In genomic region chr11:68756171-68756766, GRCh38 we compare ENCODE assay signal across 19 cellular contexts.
"Had no signal": no experiment of that assay in that cellular context is flagged by ENCODE, and none has a peak within 500 bp of the region (broad histone marks: within the 10 kb centered on the region; RNA-seq: fewer than 3 reads in every experiment).

No MANE protein-coding gene starts in this region.

- H3K4me3 ChIP-seq: esophagus muscularis mucosa, skin epidermis, thyroid gland had no signal

- H3K27me3 ChIP-seq: esophagus muscularis mucosa, thyroid gland had no signal

- H3K4me3 Mint-ChIP-seq: activated CD4-positive, alpha-beta T cell treated with anti-CD3 and anti-CD28 coated beads, Interleukin-2, amount 10 ng/mL, durations not matched to agents 7 days and 5 days; activated T-cell treated with anti-CD3 and anti-CD28 coated beads, Interleukin-2, amount 50 U/mL, for 72 hours; nephron; stimulated activated naive B cell treated with anti-CD40 and anti-IgM and Interleukin-4, amounts not matched to agents 10 μg/mL and 1 μg/mL and 100 μg/mL, for 72 hours had no signal

- DNase-seq: activated CD4-positive, alpha-beta T cell treated with anti-CD3 and anti-CD28 coated beads, Interleukin-2, amount 10 ng/mL, durations not matched to agents 7 days and 5 days; activated CD4-positive, CD25-positive, alpha-beta regulatory T cell; activated CD8-positive, alpha-beta memory T cell treated with anti-CD3 and anti-CD28 coated beads, Interleukin-2, amount 50 U/mL, for 48 hours; activated gamma-delta T cell; activated T-cell treated with anti-CD3 and anti-CD28 coated beads, Interleukin-2, amount 50 U/mL, for 72 hours; caudate nucleus; glutamatergic neuron; hypothalamus; occipital lobe; stimulated activated CD4-positive, alpha-beta T cell treated with anti-CD3 and anti-CD28 coated beads, Interleukin-15, amount 100 ng/mL, for 24 hours; stimulated activated CD4-positive, alpha-beta T cell treated with anti-CD3 and anti-CD28 coated beads, Interleukin-4, amount 100 ng/mL, for 1 hour; stimulated activated naive B cell treated with anti-CD40 and anti-IgM and Interleukin-4, amounts not matched to agents 10 μg/mL and 1 μg/mL and 100 μg/mL, for 72 hours; thyroid gland had no signal

- ATAC-seq: activated naive CD4-positive, alpha-beta T cell treated with anti-CD3 and anti-CD28 coated beads, Interleukin-2, amount 50 U/mL, for 72 hours; activated T-cell treated with anti-CD3 and anti-CD28 coated beads, Interleukin-2, amount 50 U/mL, for 72 hours; stimulated activated naive B cell treated with anti-CD40 and anti-IgM and Interleukin-4, amounts not matched to agents 10 μg/mL and 1 μg/mL and 100 μg/mL, for 72 hours had no signal

- FAIRE-seq: colon, endometrium had no signal

- H3K27me3 Mint-ChIP-seq: activated CD4-positive, alpha-beta T cell treated with anti-CD3 and anti-CD28 coated beads, Interleukin-2, amount 10 ng/mL, durations not matched to agents 7 days and 5 days; stimulated activated naive B cell treated with anti-CD40 and anti-IgM and Interleukin-4, amounts not matched to agents 10 μg/mL and 1 μg/mL and 100 μg/mL, for 72 hours had no signal

- H3K27ac ChIP-seq: esophagus muscularis mucosa, skin epidermis, thyroid gland had no signal

- H3K9me3 ChIP-seq: esophagus muscularis mucosa, thyroid gland had no signal

- H3K9me3 Mint-ChIP-seq: activated CD4-positive, alpha-beta T cell treated with anti-CD3 and anti-CD28 coated beads, Interleukin-2, amount 10 ng/mL, durations not matched to agents 7 days and 5 days; activated naive CD4-positive, alpha-beta T cell treated with anti-CD3 and anti-CD28 coated beads, Interleukin-2, amount 50 U/mL, for 72 hours; activated T-cell treated with anti-CD3 and anti-CD28 coated beads, Interleukin-2, amount 50 U/mL, for 72 hours; nephron; stimulated activated naive B cell treated with anti-CD40 and anti-IgM and Interleukin-4, amounts not matched to agents 10 μg/mL and 1 μg/mL and 100 μg/mL, for 72 hours had no signal

- H3K4me1 Mint-ChIP-seq: nephron had no signal

- H3K27ac Mint-ChIP-seq: activated CD4-positive, alpha-beta T cell treated with anti-CD3 and anti-CD28 coated beads, Interleukin-2, amount 10 ng/mL, durations not matched to agents 7 days and 5 days; activated naive CD4-positive, alpha-beta T cell treated with anti-CD3 and anti-CD28 coated beads, Interleukin-2, amount 50 U/mL, for 72 hours; activated T-cell treated with anti-CD3 and anti-CD28 coated beads, Interleukin-2, amount 50 U/mL, for 72 hours; nephron; stimulated activated naive B cell treated with anti-CD40 and anti-IgM and Interleukin-4, amounts not matched to agents 10 μg/mL and 1 μg/mL and 100 μg/mL, for 72 hours had no signal
